In genomic region chrX:111483140-111483539, GRCh38 we compare ENCODE assay signal across 1 cellular context.
TF ChIP-seq lines count a peak whose summit lies in the region.

No MANE protein-coding gene starts in this region.

TF ChIP-seq in GM23338, 12 proteins besides CTCF, POLR2A, EP300 and RAD21 (continued from another document):
- TF ChIP-seq CREB1 (CRISPR knock-in tag; IDR thresholded peaks at IDR 0.05; ENCODE audit: low read depth) (no peak), ZNF462 (CRISPR knock-in tag; IDR thresholded peaks at IDR 0.05) (no peak), NANOG (IDR thresholded peaks at IDR 0.05; ENCODE audit: borderline replicate concordance) (no peak), EZH2 (IDR thresholded peaks at IDR 0.05; ENCODE audit: low read depth, unreplicated experiment) (no peak), ETS1 (IDR thresholded peaks at IDR 0.05) (no peak)
